In genomic region chr22:19429950-19430889, GRCh38 we compare ENCODE assay signal across 2 cellular contexts.
TF ChIP-seq lines count a peak whose summit lies in the region.

No MANE protein-coding gene starts in this region.

TF ChIP-seq in A549, 52 proteins besides CTCF, POLR2A, EP300 and RAD21:
- TF ChIP-seq NFE2L2 (conservative IDR thresholded peaks at IDR 0.05; ENCODE audit: low read length) = no peak
- TF ChIP-seq E2F6 (IDR thresholded peaks at IDR 0.05; ENCODE audit: borderline replicate concordance, low read depth) = no peak

TF ChIP-seq in K562, 482 proteins besides CTCF, POLR2A, EP300 and RAD21 (continues in another document):
- TF ChIP-seq TEAD1 (CRISPR knock-in tag; IDR thresholded peaks at IDR 0.05) (0 out of 4 replicates have a peak, but pooled peaks of 1 of the 2 experiments have one; percentile 25), CLOCK (CRISPR knock-in tag; IDR thresholded peaks at IDR 0.05; ENCODE audit: borderline replicate concordance) (no peak), MAFG (tag; conservative IDR thresholded peaks at IDR 0.05) (peak; percentile 3; the same call in 1 of the 2 replicates), KLF6 (CRISPR knock-in tag; IDR thresholded peaks at IDR 0.05; ENCODE audit: borderline replicate concordance) (peak; percentile 31; the same call in 1 of the 2 replicates), POLR2B (IDR thresholded peaks at IDR 0.05; ENCODE audit: low read depth, partially characterized antibody) (no peak), CXXC5 (CRISPR knock-in tag; IDR thresholded peaks at IDR 0.05) (no peak), CUX1 (CRISPR knock-in tag; IDR thresholded peaks at IDR 0.05) (no peak), MAFK (IDR thresholded peaks at IDR 0.05; ENCODE audit: low read length) (0 out of 2 replicates have a peak, but pooled peaks have one; percentile 32), TBL1XR1 (IDR thresholded peaks at IDR 0.05; ENCODE audit: low read length in 2 of 2) (peak in 1 of 2 experiments; percentile 80; a peak in 2 of 4 replicates), MEF2D (tag; conservative IDR thresholded peaks at IDR 0.05; ENCODE audit: low read depth) (peak; percentile 38; the same call in 1 of the 2 replicates), CHD2 (IDR thresholded peaks at IDR 0.05; ENCODE audit: low read depth, low read length) (peak; percentile 77), ZBTB34 (CRISPR knock-in tag; IDR thresholded peaks at IDR 0.05) (0 out of 2 replicates have a peak, but pooled peaks have one; percentile 4), GTF2F1 (IDR thresholded peaks at IDR 0.05; ENCODE audit: low read depth, low read length) (0 out of 2 replicates have a peak, but pooled peaks have one; percentile 79), NFATC3 (IDR thresholded peaks at IDR 0.05) (no peak), RBBP5 (IDR thresholded peaks at IDR 0.05; ENCODE audit: borderline replicate concordance, insufficient read depth, low read length, poor library complexity, severe bottlenecking) (peak; percentile 27), DEAF1 (CRISPR knock-in tag; IDR thresholded peaks at IDR 0.05) (peak; percentile 12; the same call in 1 of the 2 replicates), HDAC6 (IDR thresholded peaks at IDR 0.05; ENCODE audit: low read depth, low read length) (no peak), RCOR1 (IDR thresholded peaks at IDR 0.05; ENCODE audit: borderline replicate concordance in 1 of 2, low read depth in 2 of 2, low read length in 2 of 2) (peak; percentile 25 to 42; a peak in 2 of 4 replicates), PBX2 (CRISPR knock-in tag; IDR thresholded peaks at IDR 0.05; ENCODE audit: low read depth) (no peak), PBX2 (tag; conservative IDR thresholded peaks at IDR 0.05; ENCODE audit: low read depth) (peak; percentile 75; the same call in 1 of the 2 replicates), MLX (CRISPR knock-in tag; conservative IDR thresholded peaks at IDR 0.05) (0 out of 4 replicates have a peak, but pooled peaks of 1 of the 2 experiments have one; percentile 59), MAZ (CRISPR knock-in tag; conservative IDR thresholded peaks at IDR 0.05 in 1 of 2, IDR thresholded peaks at IDR 0.05 in 1 of 2) (peak in 1 of 2 experiments; percentile 38; a peak in 2 of 4 replicates), SAP30 (IDR thresholded peaks at IDR 0.05; ENCODE audit: borderline replicate concordance, insufficient read depth, low read depth, low read length, poor library complexity, severe bottlenecking) (peak; percentile 76), EP400 (IDR thresholded peaks at IDR 0.05) (no peak), ATF6 (CRISPR knock-in tag; IDR thresholded peaks at IDR 0.05) (no peak), ZNF121 (CRISPR knock-in tag; conservative IDR thresholded peaks at IDR 0.05) (no peak), ZZZ3 (IDR thresholded peaks at IDR 0.05) (no peak), ZBTB26 (CRISPR knock-in tag; IDR thresholded peaks at IDR 0.05) (peak; percentile 9; the same call in 1 of the 2 replicates), RNF219 (CRISPR knock-in tag; IDR thresholded peaks at IDR 0.05) (0 out of 2 replicates have a peak, but pooled peaks have one; percentile 8), XRCC5 (IDR thresholded peaks at IDR 0.05; ENCODE audit: low read depth, low read length) (no peak), BRF1 (IDR thresholded peaks at IDR 0.05; ENCODE audit: borderline replicate concordance, extremely low read depth, insufficient read length) (no peak)
